25 cellular contexts compared by ENCODE assay signal in the genomic region with DNA sequence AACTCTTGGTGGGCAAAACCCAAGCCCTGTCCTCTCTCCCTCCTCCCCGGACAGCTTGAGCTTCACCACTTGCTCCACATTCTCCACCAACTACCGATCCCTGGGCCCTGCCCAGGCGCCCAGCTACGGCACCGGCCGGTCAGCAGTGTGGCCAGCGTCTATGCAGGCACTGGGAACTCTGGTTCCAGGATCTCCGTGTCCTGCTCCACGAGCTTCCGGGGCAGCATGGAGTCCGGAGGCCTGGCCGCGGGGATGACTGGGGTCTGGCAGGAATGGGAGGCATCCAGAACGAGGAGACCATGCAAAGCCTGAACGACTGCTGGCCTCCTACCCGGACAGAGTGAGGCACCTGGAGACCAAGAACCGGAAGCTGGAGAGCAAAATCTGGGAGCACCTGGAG.
"Had no signal": no experiment of that assay in that cellular context is flagged by ENCODE, and none has a peak within 500 bp of the region (broad histone marks: within the 10 kb centered on the region; RNA-seq: fewer than 3 reads in every experiment).

No MANE protein-coding gene starts in this region.

- H3K4me3 Mint-ChIP-seq: activated B cell treated with CpG ODN at 0.5 μM for 24 hours; activated CD4-positive, alpha-beta T cell treated with anti-CD3 and anti-CD28 coated beads for 36 hours; activated naive CD8-positive, alpha-beta T cell; naive thymus-derived CD4-positive, alpha-beta T cell; stimulated activated effector memory CD8-positive, alpha-beta T cell treated with anti-CD3 and anti-CD28 coated beads, Interleukin-12 subunit alpha, Interleukin-12 subunit beta, amount 100 ng/mL, for 72 hours; stimulated activated naive CD8-positive, alpha-beta T cell treated with anti-CD3 and anti-CD28 coated beads, Interleukin-15, amount 100 ng/mL, for 72 hours; T-helper 17 cell had no signal

- H3K27ac ChIP-seq: breast epithelium, colonic mucosa, dorsolateral prefrontal cortex, esophagus squamous epithelium, gastrocnemius medialis, lower lobe of right lung, ovary, prostate gland, suprapubic skin, tibial nerve had no signal

- H3K36me3 Mint-ChIP-seq: activated naive CD8-positive, alpha-beta T cell; stimulated activated effector memory CD8-positive, alpha-beta T cell treated with anti-CD3 and anti-CD28 coated beads, Interleukin-12 subunit alpha, Interleukin-12 subunit beta, amount 100 ng/mL, for 72 hours had no signal

- H3K4me1 Mint-ChIP-seq: activated B cell treated with CpG ODN at 0.5 μM for 24 hours; activated CD4-positive, alpha-beta T cell treated with anti-CD3 and anti-CD28 coated beads for 36 hours had no signal

- H3K36me3 ChIP-seq: breast epithelium, colonic mucosa, esophagus squamous epithelium, gastrocnemius medialis, lower lobe of right lung, ovary, prostate gland, suprapubic skin, tibial nerve had no signal

- H3K9me3 ChIP-seq: colonic mucosa, esophagus squamous epithelium, gastrocnemius medialis, lower lobe of right lung, ovary, prostate gland, suprapubic skin had no signal

- H3K4me1 ChIP-seq: breast epithelium, colonic mucosa, esophagus squamous epithelium, gastrocnemius medialis, lower lobe of right lung, prostate gland, suprapubic skin, tibial nerve had no signal

- ATAC-seq: activated CD4-positive, alpha-beta T cell treated with anti-CD3 and anti-CD28 coated beads for 36 hours; gastrocnemius medialis; left cardiac atrium; lower lobe of right lung; naive thymus-derived CD4-positive, alpha-beta T cell; stimulated activated effector memory CD8-positive, alpha-beta T cell treated with anti-CD3 and anti-CD28 coated beads, Interleukin-12 subunit alpha, Interleukin-12 subunit beta, amount 100 ng/mL, for 72 hours; stimulated activated naive CD8-positive, alpha-beta T cell treated with anti-CD3 and anti-CD28 coated beads, Interleukin-15, amount 100 ng/mL, for 72 hours; T-helper 17 cell had no signal

- H3K4me3 ChIP-seq: breast epithelium, colonic mucosa, dorsolateral prefrontal cortex, esophagus squamous epithelium, gastrocnemius medialis, lower lobe of right lung, ovary, prostate gland, suprapubic skin, tibial nerve had no signal

- H3K27me3 ChIP-seq: colonic mucosa, esophagus squamous epithelium, ovary, suprapubic skin had no signal

- H3K9me3 Mint-ChIP-seq: activated T-helper 2 cell treated with anti-CD3 and anti-CD28 coated beads, Interferon-gamma antibody, Interleukin-2, Interleukin-4, amounts not matched to agents 10 μg/mL and 5 μg/mL and 100 μg/mL, durations not matched to agents 14 hours and 24 hours and 36 hours; stimulated activated effector memory CD8-positive, alpha-beta T cell treated with anti-CD3 and anti-CD28 coated beads, Interleukin-12 subunit alpha, Interleukin-12 subunit beta, amount 100 ng/mL, for 72 hours had no signal

- H3K27ac Mint-ChIP-seq: activated B cell treated with CpG ODN at 0.5 μM for 24 hours; activated CD4-positive, alpha-beta T cell treated with anti-CD3 and anti-CD28 coated beads for 36 hours; activated naive CD8-positive, alpha-beta T cell; activated T-helper 2 cell treated with anti-CD3 and anti-CD28 coated beads, Interferon-gamma antibody, Interleukin-2, Interleukin-4, amounts not matched to agents 10 μg/mL and 5 μg/mL and 100 μg/mL, durations not matched to agents 14 hours and 24 hours and 36 hours; naive thymus-derived CD4-positive, alpha-beta T cell; stimulated activated effector memory CD8-positive, alpha-beta T cell treated with anti-CD3 and anti-CD28 coated beads, Interleukin-12 subunit alpha, Interleukin-12 subunit beta, amount 100 ng/mL, for 72 hours; stimulated activated naive CD8-positive, alpha-beta T cell treated with anti-CD3 and anti-CD28 coated beads, Interleukin-15, amount 100 ng/mL, for 72 hours; T-helper 17 cell had no signal

- DNase-seq: activated B cell treated with CpG ODN at 0.5 μM for 24 hours; activated CD4-positive, alpha-beta T cell treated with anti-CD3 and anti-CD28 coated beads for 36 hours; activated CD4-positive, alpha-beta T cell treated with anti-CD3 and anti-CD28 coated beads, Interleukin-2, amount 50 U/mL, for 4 hours; activated naive CD4-positive, alpha-beta T cell; amniotic stem cell; colonic mucosa; esophagus squamous epithelium; gastrocnemius medialis; islet precursor cell; left cardiac atrium; lower lobe of right lung; mesendoderm; naive thymus-derived CD4-positive, alpha-beta T cell; stimulated activated CD4-positive, alpha-beta T cell treated with anti-CD3 and anti-CD28 coated beads, Interleukin-12 subunit alpha, Interleukin-12 subunit beta, amount 100 ng/mL, for 4 hours; stimulated activated naive CD8-positive, alpha-beta T cell treated with anti-CD3 and anti-CD28 coated beads, Interleukin-15, amount 100 ng/mL, for 72 hours; T-helper 17 cell had no signal
